In the genomic region with DNA sequence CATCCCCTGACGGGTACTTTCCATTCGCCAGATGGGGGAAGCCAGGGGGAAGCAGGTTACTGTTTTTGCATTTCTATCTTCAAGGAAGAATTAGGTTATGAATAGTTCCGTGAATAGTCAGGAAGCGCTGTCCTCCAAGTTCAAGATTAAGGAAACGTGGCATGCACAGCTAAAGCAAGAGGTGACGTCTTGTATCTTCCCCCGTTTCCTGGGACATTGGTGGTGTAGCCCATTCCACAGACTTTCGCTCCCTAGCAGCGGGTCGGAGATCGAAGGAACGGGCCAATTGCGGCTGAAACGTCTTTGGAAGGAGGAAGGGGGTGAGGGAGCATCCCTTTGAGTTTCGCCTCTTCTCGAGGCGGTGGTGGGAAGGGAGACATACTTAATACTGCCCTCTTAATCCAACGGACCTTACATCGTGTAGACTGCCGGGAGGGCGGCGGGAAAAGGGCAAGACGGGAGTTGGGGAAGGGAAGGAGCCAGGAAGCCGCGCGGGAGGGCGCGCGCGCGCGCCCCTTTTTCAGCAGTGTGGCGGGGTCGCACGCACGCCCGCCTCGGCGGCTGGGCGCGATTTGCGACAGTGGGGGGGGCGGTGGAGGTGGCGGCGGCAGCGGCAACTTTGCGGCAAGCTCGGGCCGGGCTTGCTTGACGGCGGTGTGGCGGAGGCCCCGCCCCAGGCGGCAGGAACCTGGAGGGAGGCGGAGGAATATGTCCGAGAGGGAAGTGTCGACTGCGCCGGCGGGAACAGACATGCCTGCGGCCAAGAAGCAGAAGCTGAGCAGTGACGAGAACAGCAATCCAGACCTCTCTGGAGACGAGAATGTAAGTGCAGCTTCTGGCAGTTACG, we compare ENCODE assay signal across 8 cellular contexts. TPM values are rescaled to one million over a fixed set of nuclear protein-coding genes. Genes with fewer than 3 reads are reported as not detected.
A peak's percentile ranks its signal among the peaks of the same experiment; 100 is the strongest.
DNase-seq lines count a peak whose midpoint lies in the region; ATAC-seq, FAIRE-seq and TF ChIP-seq lines count a peak whose summit lies in the region.

A gene with protein sequence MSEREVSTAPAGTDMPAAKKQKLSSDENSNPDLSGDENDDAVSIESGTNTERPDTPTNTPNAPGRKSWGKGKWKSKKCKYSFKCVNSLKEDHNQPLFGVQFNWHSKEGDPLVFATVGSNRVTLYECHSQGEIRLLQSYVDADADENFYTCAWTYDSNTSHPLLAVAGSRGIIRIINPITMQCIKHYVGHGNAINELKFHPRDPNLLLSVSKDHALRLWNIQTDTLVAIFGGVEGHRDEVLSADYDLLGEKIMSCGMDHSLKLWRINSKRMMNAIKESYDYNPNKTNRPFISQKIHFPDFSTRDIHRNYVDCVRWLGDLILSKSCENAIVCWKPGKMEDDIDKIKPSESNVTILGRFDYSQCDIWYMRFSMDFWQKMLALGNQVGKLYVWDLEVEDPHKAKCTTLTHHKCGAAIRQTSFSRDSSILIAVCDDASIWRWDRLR (plus strand): TSS at position 232 of the 847 bp plus-strand sequence. CDS start 477 bp downstream, at position 709.

- peaks cover 26% of the 10 kb centered on the region for H3K36me3 Mint-ChIP-seq in activated T-helper 2 cell treated with anti-CD3 and anti-CD28 coated beads, Interferon-gamma antibody, Interleukin-2, Interleukin-4, amounts not matched to agents 10 μg/mL and 5 μg/mL and 100 μg/mL, durations not matched to agents 14 hours and 24 hours and 36 hours (ENCODE audit: low read depth)
- no peaks in the 10 kb centered on the region for H3K36me3 Mint-ChIP-seq in nephron progenitor cell (ENCODE audit: low read depth)

- peak within 1 kb of the TSS; percentile 97 for H3K27ac ChIP-seq in RWPE1

- peak; percentile 80 for FAIRE-seq in H54 (lab: Jason Lieb, UNC)

- TF ChIP-seq POLR2A in H54 (IDR thresholded peaks at IDR 0.05; ENCODE audit: low read depth, low read length): peak; percentile 87

- peak within 1 kb of the TSS; percentile 93 for H3K4me3 ChIP-seq in fibroblast of the aortic adventitia (ENCODE audit: low read depth, low read length)

- no peaks in the 10 kb centered on the region for H3K9me3 Mint-ChIP-seq in activated T-helper 2 cell treated with anti-CD3 and anti-CD28 coated beads, Interferon-gamma antibody, Interleukin-2, Interleukin-4, amounts not matched to agents 10 μg/mL and 5 μg/mL and 100 μg/mL, durations not matched to agents 14 hours and 24 hours and 36 hours
- no peaks in the 10 kb centered on the region for H3K9me3 Mint-ChIP-seq in nephron progenitor cell
- H3K9me3 Mint-ChIP-seq in stimulated activated naive CD8-positive, alpha-beta T cell treated with anti-CD3 and anti-CD28 coated beads, Interleukin-15, amount 100 ng/mL, for 72 hours: peaks cover 0 to 4% of the 10 kb centered on the region in 2 donors

- no peak within 1 kb of the TSS for H3K27ac Mint-ChIP-seq in activated T-helper 2 cell treated with anti-CD3 and anti-CD28 coated beads, Interferon-gamma antibody, Interleukin-2, Interleukin-4, amounts not matched to agents 10 μg/mL and 5 μg/mL and 100 μg/mL, durations not matched to agents 14 hours and 24 hours and 36 hours
- H3K27ac Mint-ChIP-seq in nephron progenitor cell: no peak within 1 kb of the TSS
- H3K27ac Mint-ChIP-seq in stimulated activated naive CD8-positive, alpha-beta T cell treated with anti-CD3 and anti-CD28 coated beads, Interleukin-15, amount 100 ng/mL, for 72 hours: peak within 1 kb of the TSS in 1 of 2 donors; percentile 35

- H3K27me3 Mint-ChIP-seq in activated T-helper 2 cell treated with anti-CD3 and anti-CD28 coated beads, Interferon-gamma antibody, Interleukin-2, Interleukin-4, amounts not matched to agents 10 μg/mL and 5 μg/mL and 100 μg/mL, durations not matched to agents 14 hours and 24 hours and 36 hours (ENCODE audit: low read depth): no peaks in the 10 kb centered on the region
- H3K27me3 Mint-ChIP-seq in nephron progenitor cell (ENCODE audit: low read depth, poor library complexity): peaks cover 12% of the 10 kb centered on the region
- no peaks in the 10 kb centered on the region for H3K27me3 Mint-ChIP-seq in stimulated activated naive CD8-positive, alpha-beta T cell treated with anti-CD3 and anti-CD28 coated beads, Interleukin-15, amount 100 ng/mL, for 72 hours

- POLR2A ChIA-PET in RWPE1 (lab: Yijun Ruan, JAX; ENCODE audit: low non-redundant PET): interaction anchor here (0.5 to 0.6 kb wide), 2 partner anchors 22 to 74 kb away, joined by 3 read pairs; no protein-coding TSS in a partner anchor

- TF ChIP-seq CTCF in RWPE1 (conservative IDR thresholded peaks at IDR 0.05; ENCODE audit: low read depth) (no peak), fibroblast of the aortic adventitia (IDR thresholded peaks at IDR 0.05; ENCODE audit: insufficient read depth, low read length) (no peak), nephron progenitor cell (IDR thresholded peaks at IDR 0.05) (no peak)

- CTCF ChIA-PET in RWPE1 (lab: Yijun Ruan, JAX): interaction anchor here (0.6 kb wide), 3 partner anchors 29 to 331 kb away, joined by 3 read pairs; no protein-coding TSS in a partner anchor

- no peak within 1 kb of the TSS for H3K4me3 Mint-ChIP-seq in activated T-helper 2 cell treated with anti-CD3 and anti-CD28 coated beads, Interferon-gamma antibody, Interleukin-2, Interleukin-4, amounts not matched to agents 10 μg/mL and 5 μg/mL and 100 μg/mL, durations not matched to agents 14 hours and 24 hours and 36 hours (ENCODE audit: low read depth)
- H3K4me3 Mint-ChIP-seq in nephron progenitor cell: no peak within 1 kb of the TSS
- no peak within 1 kb of the TSS for H3K4me3 Mint-ChIP-seq in stimulated activated naive CD8-positive, alpha-beta T cell treated with anti-CD3 and anti-CD28 coated beads, Interleukin-15, amount 100 ng/mL, for 72 hours

- DNase-seq in EL (peak; percentile 97), H54 (ENCODE audit: insufficient read length, low spot score) (peak; percentile 86), LoVo (ENCODE audit: low spot score) (peak; percentile 95), RWPE1 (ENCODE audit: low spot score) (peak; percentile 90), fibroblast of the aortic adventitia (ENCODE audit: low read depth) (peak; percentile 94), nephron progenitor cell (peak; percentile 97)
- DNase-seq in activated T-helper 2 cell treated with anti-CD3 and anti-CD28 coated beads, Interferon-gamma antibody, Interleukin-2, Interleukin-4, amounts not matched to agents 10 μg/mL and 5 μg/mL and 100 μg/mL, durations not matched to agents 14 hours and 24 hours and 36 hours (ENCODE audit: low spot score): peak; percentile 92
- DNase-seq in stimulated activated naive CD8-positive, alpha-beta T cell treated with anti-CD3 and anti-CD28 coated beads, Interleukin-15, amount 100 ng/mL, for 72 hours: peak; percentile 92 to 96

- peaks cover 38% of the 10 kb centered on the region for H3K4me1 Mint-ChIP-seq in activated T-helper 2 cell treated with anti-CD3 and anti-CD28 coated beads, Interferon-gamma antibody, Interleukin-2, Interleukin-4, amounts not matched to agents 10 μg/mL and 5 μg/mL and 100 μg/mL, durations not matched to agents 14 hours and 24 hours and 36 hours (ENCODE audit: low read depth)
- no peaks in the 10 kb centered on the region for H3K4me1 Mint-ChIP-seq in nephron progenitor cell
- peaks cover 37% of the 10 kb centered on the region for H3K4me1 Mint-ChIP-seq in stimulated activated naive CD8-positive, alpha-beta T cell treated with anti-CD3 and anti-CD28 coated beads, Interleukin-15, amount 100 ng/mL, for 72 hours

- peak; percentile 83 for ATAC-seq in stimulated activated naive CD8-positive, alpha-beta T cell treated with anti-CD3 and anti-CD28 coated beads, Interleukin-15, amount 100 ng/mL, for 72 hours

- intact Hi-C loops in activated T-helper 2 cell treated with anti-CD3 and anti-CD28 coated beads, Interferon-gamma antibody, Interleukin-2, Interleukin-4, amounts not matched to agents 10 μg/mL and 5 μg/mL and 100 μg/mL, durations not matched to agents 14 hours and 24 hours and 36 hours (cut with micrococcal nuclease): loop anchor here (1.0 to 10.0 kb wide), 12 partner anchors 26 to 580 kb away; a partner anchor contains a TSS

RNA-seq across cellular contexts. Expression of the gene that starts here (rescaled TPM):
- total RNA-seq in activated T-helper 2 cell treated with anti-CD3 and anti-CD28 coated beads, Interferon-gamma antibody, Interleukin-2, Interleukin-4, amounts not matched to agents 10 μg/mL and 5 μg/mL and 100 μg/mL, durations not matched to agents 14 hours and 24 hours and 36 hours: 174 and 182 TPM in 2 replicates
- 19.4 and 24.7 TPM in 2 replicates for total RNA-seq in fibroblast of the aortic adventitia (ENCODE audit: low replicate concordance)

Comparison
In these comparisons a context has a peak if more than half of its experiments do, and no peak if none do; other contexts are left out.
1. Peak in every context shown above with its lines: DNase-seq, ATAC-seq, H3K4me3 ChIP-seq and H3K27ac ChIP-seq.